Comparison of ENCODE assay signal across 7 cellular contexts in the genomic region with DNA sequence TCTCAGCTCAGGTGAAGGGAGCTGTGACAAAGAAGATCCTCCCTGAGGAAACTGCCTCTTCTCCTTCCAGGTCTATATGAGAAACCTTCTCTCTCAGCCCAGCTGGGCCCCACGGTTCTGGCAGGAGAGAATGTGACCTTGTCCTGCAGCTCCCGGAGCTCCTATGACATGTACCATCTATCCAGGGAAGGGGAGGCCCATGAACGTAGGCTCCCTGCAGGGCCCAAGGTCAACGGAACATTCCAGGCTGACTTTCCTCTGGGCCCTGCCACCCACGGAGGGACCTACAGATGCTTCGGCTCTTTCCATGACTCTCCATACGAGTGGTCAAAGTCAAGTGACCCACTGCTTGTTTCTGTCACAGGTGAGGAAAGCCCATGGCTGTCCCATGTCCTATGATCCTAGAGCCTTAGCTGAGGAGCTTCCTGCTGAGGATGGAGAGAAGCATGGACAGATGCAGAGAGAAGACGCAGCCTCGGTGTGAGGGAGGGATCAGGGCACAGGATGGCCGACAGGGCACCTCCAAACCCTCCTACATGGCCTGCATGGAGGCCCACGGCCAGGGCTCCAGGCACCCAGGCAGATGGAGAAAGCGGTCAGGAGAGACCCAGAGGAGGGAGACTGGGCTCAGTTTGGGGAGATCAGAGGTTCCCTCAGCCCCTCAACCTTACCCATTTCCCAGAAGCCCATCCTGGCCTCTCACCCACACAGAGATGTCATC. TPM values are rescaled to one million over a fixed set of nuclear protein-coding genes. Genes with fewer than 3 reads are reported as not detected.
"Had no signal": no experiment of that assay in that cellular context is flagged by ENCODE, and none has a peak within 500 bp of the region (broad histone marks: within the 10 kb centered on the region; RNA-seq: fewer than 3 reads in every experiment).

No MANE protein-coding gene starts in this region.

RNA-seq across cellular contexts. Expression of a gene that starts 5.7 kb away (rescaled TPM):
- total RNA-seq: K562, M059J, PC-3, Right ventricle myocardium inferior, RPMI7951, SJCRH30, SK-MEL-5 had no signal
- polyA plus RNA-seq: K562 had no signal

RNA-seq across cellular contexts. Expression of a gene that starts 28.2 kb away (rescaled TPM):
- total RNA-seq: K562, M059J, PC-3, Right ventricle myocardium inferior, RPMI7951, SJCRH30, SK-MEL-5 had no signal
- polyA plus RNA-seq: K562 had no signal

RNA-seq across cellular contexts. Expression of a gene that starts 36.9 kb away (rescaled TPM):
- total RNA-seq: K562, M059J, PC-3, Right ventricle myocardium inferior, RPMI7951, SJCRH30, SK-MEL-5 had no signal
- polyA plus RNA-seq: K562 had no signal

RNA-seq across cellular contexts. Expression of a gene that starts 41.0 kb away (rescaled TPM):
- total RNA-seq: K562, M059J, PC-3, Right ventricle myocardium inferior, RPMI7951, SJCRH30, SK-MEL-5 had no signal
- polyA plus RNA-seq: K562 had no signal

RNA-seq across cellular contexts. Expression of a gene that starts 51.0 kb away (rescaled TPM):
- total RNA-seq: K562, M059J, PC-3, Right ventricle myocardium inferior, RPMI7951, SJCRH30, SK-MEL-5 had no signal
